ENCODE assay signal across 19 cellular contexts in genomic region chr17:2701161-2701995, GRCh38. TPM values are rescaled to one million over a fixed set of nuclear protein-coding genes. Genes with fewer than 3 reads are reported as not detected.
DNase-seq lines count a peak whose midpoint lies in the region; ATAC-seq and TF ChIP-seq lines count a peak whose summit lies in the region.
"Had no signal": no experiment of that assay in that cellular context is flagged by ENCODE, and none has a peak within 500 bp of the region (broad histone marks: within the 10 kb centered on the region; RNA-seq: fewer than 3 reads in every experiment).

No MANE protein-coding gene starts in this region.

- TF ChIP-seq CTCF in RWPE1 (conservative IDR thresholded peaks at IDR 0.05; ENCODE audit: low read depth) = no peak
- TF ChIP-seq CTCF in sigmoid colon (IDR thresholded peaks at IDR 0.05) = no peak

- H3K4me3 ChIP-seq in sigmoid colon = no peak overlapping the region
- no peak overlapping the region for H3K4me3 ChIP-seq in effector memory CD4-positive, alpha-beta T cell (ENCODE audit: insufficient read depth, low read depth, low read length, poor library complexity, severe bottlenecking)
- H3K4me3 ChIP-seq: BLaER1 treated with 17β-estradiol and CSF1 and Interleukin-3, amounts not matched to agents 10 nM and 100 nM; colonic mucosa; heart left ventricle had no signal

- TF ChIP-seq EP300 in sigmoid colon (IDR thresholded peaks at IDR 0.05) = no peak

- ATAC-seq in left ventricle myocardium superior = no peak
- ATAC-seq: activated CD8-positive, alpha-beta T cell treated with anti-CD3 and anti-CD28 coated beads for 36 hours; heart left ventricle had no signal

- H3K27me3 ChIP-seq in sigmoid colon = no peaks in the 10 kb centered on the region
- no peaks in the 10 kb centered on the region for H3K27me3 ChIP-seq in effector memory CD4-positive, alpha-beta T cell (replicated peaks; ENCODE audit: control insufficient read depth, insufficient read depth, low read length, poor library complexity, severe bottlenecking)
- H3K27me3 ChIP-seq: BLaER1 treated with 17β-estradiol and CSF1 and Interleukin-3, amounts not matched to agents 10 nM and 100 nM; colonic mucosa; heart left ventricle had no signal

- peak; percentile 15 for DNase-seq in activated CD8-positive, alpha-beta memory T cell treated with anti-CD3 and anti-CD28 coated beads, Interleukin-2, amount 50 U/mL, for 4 hours
- no peak for DNase-seq in activated CD8-positive, alpha-beta memory T cell treated with anti-CD3 and anti-CD28 coated beads for 24 hours
- DNase-seq in RWPE1 (ENCODE audit: low spot score) = no peak
- peak; percentile 33 for DNase-seq in left ventricle myocardium superior
- DNase-seq in sigmoid colon = peak; percentile 62
- DNase-seq in inferior parietal cortex (ENCODE audit: extremely low spot score) = no peak
- no peak for DNase-seq in OCI-M2 (lab: John Stamatoyannopoulos, UW; ENCODE audit: unreplicated experiment)
- no peak for DNase-seq in effector memory CD4-positive, alpha-beta T cell
- DNase-seq: activated CD8-positive, alpha-beta T cell treated with anti-CD3 and anti-CD28 coated beads for 36 hours; colonic mucosa; DMS 273 treated with DMSO at 0.1 percent for 48 hours; NCI-H1048; NCI-H2107; NCI-H526 treated with DMSO at 0.1 percent for 48 hours had no signal

- no peaks in the 10 kb centered on the region for H3K9me3 ChIP-seq in sigmoid colon
- H3K9me3 ChIP-seq in effector memory CD4-positive, alpha-beta T cell (ENCODE audit: control insufficient read depth, low read length) = no peaks in the 10 kb centered on the region
- H3K9me3 ChIP-seq: BLaER1 treated with 17β-estradiol and CSF1 and Interleukin-3, amounts not matched to agents 10 nM and 100 nM; colonic mucosa; heart left ventricle had no signal

- H3K27ac ChIP-seq in RWPE1 = peak overlapping the region; percentile 46; the same call in 1 of the 2 replicates
- H3K27ac ChIP-seq in sigmoid colon = peak overlapping the region; percentile 7 to 53 (median 32)
- H3K27ac ChIP-seq in effector memory CD4-positive, alpha-beta T cell (ENCODE audit: insufficient read depth, low read length, poor library complexity, severe bottlenecking) = no peak overlapping the region
- H3K27ac ChIP-seq: BLaER1 treated with 17β-estradiol and CSF1 and Interleukin-3, amounts not matched to agents 10 nM and 100 nM; colonic mucosa; heart left ventricle had no signal

- CTCF ChIA-PET in RWPE1 (lab: Yijun Ruan, JAX) = interaction anchor here (0.6 kb wide), 1 partner anchor 51 kb away, joined by 3 read pairs; no protein-coding TSS in a partner anchor

- 95% methylated on average over 41 of the region's 41 CpGs for WGBS in sigmoid colon, 2 donors

- H3K36me3 ChIP-seq in sigmoid colon = peaks cover 39 to 79% (median 58%) of the 10 kb centered on the region in 4 donors
- peaks cover 70% of the 10 kb centered on the region for H3K36me3 ChIP-seq in effector memory CD4-positive, alpha-beta T cell (ENCODE audit: control insufficient read depth, insufficient read depth, low read length)

- TF ChIP-seq POLR2A in sigmoid colon (IDR thresholded peaks at IDR 0.05) = no peak

- intact Hi-C loops in left ventricle myocardium superior (cut with micrococcal nuclease) = no loop called here
- intact Hi-C loops in sigmoid colon (cut with DNase I) = no loop called here

- POLR2A ChIA-PET in RWPE1 (lab: Yijun Ruan, JAX; ENCODE audit: low non-redundant PET) = no interaction called here

- H3K4me1 ChIP-seq in sigmoid colon = peaks cover 0 to 22% (median 6%) of the 10 kb centered on the region in 4 donors
- no peaks in the 10 kb centered on the region for H3K4me1 ChIP-seq in effector memory CD4-positive, alpha-beta T cell (ENCODE audit: control insufficient read depth, insufficient read depth, low read length, poor library complexity, severe bottlenecking)
- H3K4me1 ChIP-seq: colonic mucosa had no signal

RNA-seq across cellular contexts. Expression of gene CLUH, which starts 10.2 kb away (rescaled TPM):
- 205 TPM for total RNA-seq in left ventricle myocardium superior
- total RNA-seq in sigmoid colon = 10 to 100 TPM; 26.3 to 70.9 (median 39.3) TPM
- 100 to 1,000 TPM in 1 of 3 donors, 10 to 100 TPM in 2; 20.4 to 119 (median 27.0) TPM for polyA plus RNA-seq in sigmoid colon

RNA-seq across cellular contexts. Expression of gene CCDC92B, which starts 48.1 kb away (rescaled TPM):
- 0.12 TPM for total RNA-seq in left ventricle myocardium superior
- total RNA-seq in sigmoid colon = under 1 TPM in 1 of 4 donors, not detected in 3; 0.14 TPM
- under 1 TPM; under 0.01 to 0.77 (median 0.23) TPM for polyA plus RNA-seq in sigmoid colon
- total RNA-seq: A172, kidney epithelial cell, omental fat pad had no signal

Comparison
In these comparisons a context has a peak if more than half of its experiments do, and no peak if none do; other contexts are left out.
1. DNase-seq: peak in activated CD8-positive, alpha-beta memory T cell treated with anti-CD3 and anti-CD28 coated beads, Interleukin-2, amount 50 U/mL, for 4 hours (single experiment), left ventricle myocardium superior (single experiment) and sigmoid colon (single experiment); none in activated CD8-positive, alpha-beta memory T cell treated with anti-CD3 and anti-CD28 coated beads for 24 hours (single experiment), RWPE1 (single experiment), inferior parietal cortex (single experiment), OCI-M2 (single experiment) and effector memory CD4-positive, alpha-beta T cell (0 of 3).